16 cellular contexts compared by ENCODE assay signal in the genomic region with DNA sequence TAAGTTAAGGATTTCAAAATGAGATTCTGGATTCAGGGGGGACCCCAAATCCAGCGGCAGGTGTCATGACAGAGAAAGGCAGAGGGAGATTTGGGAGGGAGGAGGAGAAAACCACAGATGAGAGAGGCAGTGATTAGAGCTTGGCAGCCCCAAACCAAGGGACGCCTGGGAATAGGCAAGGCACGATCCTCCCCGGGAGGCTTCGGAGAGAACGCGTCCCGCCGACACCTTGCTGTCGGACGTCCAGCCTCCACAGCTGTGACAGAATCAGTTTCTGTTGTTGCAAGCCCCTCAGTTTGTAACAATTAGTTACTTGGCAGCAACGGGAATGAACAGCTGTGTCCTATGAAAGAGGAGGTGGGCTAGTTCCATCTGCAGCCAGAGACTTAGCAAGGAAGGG.
A peak's percentile ranks its signal among the peaks of the same experiment; 100 is the strongest.
DNase-seq lines count a peak whose midpoint lies in the region; ATAC-seq and TF ChIP-seq lines count a peak whose summit lies in the region.
"Had no signal": no experiment of that assay in that cellular context is flagged by ENCODE, and none has a peak within 500 bp of the region (broad histone marks: within the 10 kb centered on the region; RNA-seq: fewer than 3 reads in every experiment).

No MANE protein-coding gene starts in this region.

- no peaks in the 10 kb centered on the region for H3K27me3 ChIP-seq in naive thymus-derived CD4-positive, alpha-beta T cell (ENCODE audit: control insufficient read depth in 2 of 2, insufficient read depth in 2 of 2, low read length in 2 of 2)
- H3K27me3 ChIP-seq: BLaER1 had no signal

- ATAC-seq in naive thymus-derived CD4-positive, alpha-beta T cell, result no peak
- no peak for ATAC-seq in HG03521 (IDR thresholded peaks at IDR 0.05; ENCODE audit: unreplicated experiment)
- ATAC-seq: GM12878 had no signal

- H3K4me3 ChIP-seq in naive thymus-derived CD4-positive, alpha-beta T cell (ENCODE audit: low read length), result no peak overlapping the region
- H3K4me3 ChIP-seq: BLaER1, GM12878 had no signal

- DNase-seq in NCI-H82 (lab: John Stamatoyannopoulos, UW), result peak; percentile 36
- DNase-seq in NCI-H82 treated with DMSO at 0.1 percent for 48 hours (lab: John Stamatoyannopoulos, UW; ENCODE audit: unreplicated experiment), result no peak
- DNase-seq in NCI-H1694 (lab: John Stamatoyannopoulos, UW), result peak; percentile 35
- DNase-seq in naive thymus-derived CD4-positive, alpha-beta T cell, result no peak
- no peak for DNase-seq in NCI-H1436 (lab: John Stamatoyannopoulos, UW)
- DNase-seq: 8988T; CD4-positive, alpha-beta memory T cell; DMS53; DND-41; EL; H9 had no signal

- TF ChIP-seq CTCF in brain (conservative IDR thresholded peaks at IDR 0.05), result no peak

- no peaks in the 10 kb centered on the region for H3K4me1 ChIP-seq in naive thymus-derived CD4-positive, alpha-beta T cell (ENCODE audit: control insufficient read depth in 2 of 2, insufficient read depth in 2 of 2, low read length in 2 of 2)

- H3K4me1 Mint-ChIP-seq in brain, result peaks cover 75% of the 10 kb centered on the region
- peaks cover 0 to 30% (median 14%) of the 10 kb centered on the region in 7 donors for H3K4me1 Mint-ChIP-seq in naive thymus-derived CD4-positive, alpha-beta T cell

- POLR2A ChIA-PET in naive thymus-derived CD4-positive, alpha-beta T cell (lab: Charles Lee), result no interaction called here

- CTCF ChIA-PET in naive thymus-derived CD4-positive, alpha-beta T cell (lab: Charles Lee), result no interaction called here

- H3K4me3 Mint-ChIP-seq in brain, result no peak overlapping the region
- no peak overlapping the region for H3K4me3 Mint-ChIP-seq in naive thymus-derived CD4-positive, alpha-beta T cell
- H3K4me3 Mint-ChIP-seq: CD4-positive, alpha-beta memory T cell; H9 had no signal

- intact Hi-C loops in naive thymus-derived CD4-positive, alpha-beta T cell (cut with micrococcal nuclease), result no loop called here

- no peaks in the 10 kb centered on the region for H3K36me3 ChIP-seq in naive thymus-derived CD4-positive, alpha-beta T cell (ENCODE audit: control insufficient read depth in 2 of 3, insufficient read depth in 3 of 3, low read length in 3 of 3)
- H3K36me3 ChIP-seq: BLaER1 had no signal

- H3K9me3 Mint-ChIP-seq in brain, result no peaks in the 10 kb centered on the region
- peaks cover 0 to 4% (median 0%) of the 10 kb centered on the region in 11 donors for H3K9me3 Mint-ChIP-seq in naive thymus-derived CD4-positive, alpha-beta T cell
- H3K9me3 Mint-ChIP-seq: H9 had no signal

- H3K27ac Mint-ChIP-seq in brain, result peak overlapping the region in 3 of 5 experiments; percentile 5 to 93 (median 86)
- no peak overlapping the region for H3K27ac Mint-ChIP-seq in naive thymus-derived CD4-positive, alpha-beta T cell
- H3K27ac Mint-ChIP-seq: CD4-positive, alpha-beta memory T cell; H9 had no signal

- H3K27me3 Mint-ChIP-seq in brain, result peaks cover 3% of the 10 kb centered on the region
- H3K27me3 Mint-ChIP-seq in naive thymus-derived CD4-positive, alpha-beta T cell, result no peaks in the 10 kb centered on the region
- H3K27me3 Mint-ChIP-seq: CD4-positive, alpha-beta memory T cell had no signal

- H3K36me3 Mint-ChIP-seq in brain, result no peaks in the 10 kb centered on the region
- no peaks in the 10 kb centered on the region for H3K36me3 Mint-ChIP-seq in naive thymus-derived CD4-positive, alpha-beta T cell
- H3K36me3 Mint-ChIP-seq: CD14-positive monocyte; CD4-positive, alpha-beta memory T cell had no signal

- no peaks in the 10 kb centered on the region for H3K9me3 ChIP-seq in naive thymus-derived CD4-positive, alpha-beta T cell (ENCODE audit: control insufficient read depth in 2 of 3, low read length in 3 of 3)
- H3K9me3 ChIP-seq: BLaER1 had no signal

- H3K27ac ChIP-seq in naive thymus-derived CD4-positive, alpha-beta T cell (ENCODE audit: low read depth, low read length), result no peak overlapping the region
- H3K27ac ChIP-seq: BLaER1 had no signal

Comparison
In these comparisons a context has a peak if more than half of its experiments do, and no peak if none do; other contexts are left out.
1. DNase-seq: peak in NCI-H82 (single experiment) and NCI-H1694 (single experiment); none in NCI-H82 treated with DMSO at 0.1 percent for 48 hours (single experiment), naive thymus-derived CD4-positive, alpha-beta T cell (0 of 9) and NCI-H1436 (single experiment).
2. H3K27ac Mint-ChIP-seq: peak in brain (3 of 5); none in naive thymus-derived CD4-positive, alpha-beta T cell (0 of 9).